Comparison of ENCODE assay signal across 1 cellular context in genomic region chr20:50149481-50150254, GRCh38.
TF ChIP-seq lines count a peak whose summit lies in the region.

No MANE protein-coding gene starts in this region.

TF ChIP-seq in A549, 52 proteins besides CTCF, POLR2A, EP300 and RAD21:
- no peak for TF ChIP-seq ZNF302 (CRISPR knock-in tag; IDR thresholded peaks at IDR 0.05)
- no peak for TF ChIP-seq HMGXB4 (CRISPR knock-in tag; IDR thresholded peaks at IDR 0.05; ENCODE audit: borderline replicate concordance)
- TF ChIP-seq ELK1 (IDR thresholded peaks at IDR 0.05; ENCODE audit: low read depth, low read length) = no peak
- no peak for TF ChIP-seq CHD4 (IDR thresholded peaks at IDR 0.05; ENCODE audit: borderline replicate concordance)
- no peak for TF ChIP-seq REST (IDR thresholded peaks at IDR 0.05)
- no peak for TF ChIP-seq PBX3 (IDR thresholded peaks at IDR 0.05)
